8 cellular contexts compared by ENCODE assay signal in genomic region chr21:33541105-33541711, GRCh38. TPM values are rescaled to one million over a fixed set of nuclear protein-coding genes. Genes with fewer than 3 reads are reported as not detected.
DNase-seq lines count a peak whose midpoint lies in the region; ATAC-seq, FAIRE-seq and TF ChIP-seq lines count a peak whose summit lies in the region.

No MANE protein-coding gene starts in this region.

- WGBS in upper lobe of left lung, 2 donors = 45 to 51% methylated on average over 19 of the region's 19 CpGs

- peak; percentile 38 for DNase-seq in NCI-H2227 (lab: John Stamatoyannopoulos, UW; ENCODE audit: unreplicated experiment)
- no peak for DNase-seq in NCI-H2227 treated with DMSO at 0.1 percent for 48 hours (lab: John Stamatoyannopoulos, UW)
- DNase-seq in OCI-M1 (lab: John Stamatoyannopoulos, UW) = peak; percentile 75
- DNase-seq in breast epithelium (ENCODE audit: low spot score in 2 of 2) = no peak
- DNase-seq in lung microvascular endothelial cell (ENCODE audit: low read depth in 2 of 2) = peak; percentile 32 to 34
- peak in 1 of 2 donors; percentile 58 for DNase-seq in upper lobe of left lung
- DNase-seq in GM12891 (ENCODE audit: insufficient read length, low spot score) = no peak

- H3K27me3 ChIP-seq in breast epithelium = no peaks in the 10 kb centered on the region
- no peaks in the 10 kb centered on the region for H3K27me3 ChIP-seq in upper lobe of left lung

- FAIRE-seq in GM12891 (lab: Jason Lieb, UNC) = no peak

- no peak for TF ChIP-seq EP300 in upper lobe of left lung (IDR thresholded peaks at IDR 0.05)

- H3K9me3 ChIP-seq in breast epithelium (no peaks in the 10 kb centered on the region), upper lobe of left lung (no peaks in the 10 kb centered on the region)

- ATAC-seq in upper lobe of left lung (ENCODE audit: low FRiP score in 2 of 2) (no peak), GM21528 (IDR thresholded peaks at IDR 0.05; ENCODE audit: low FRiP score, unreplicated experiment) (no peak)

- H3K4me3 ChIP-seq in breast epithelium (peak overlapping the region; percentile 66 to 78 (median 74)), upper lobe of left lung (peak overlapping the region in 3 of 4 donors; percentile 70 to 73 (median 70))

- intact Hi-C loops in breast epithelium (cut with DNase I; ENCODE audit: low total_unique reads) = no loop called here

- TF ChIP-seq POLR2A in breast epithelium (IDR thresholded peaks at IDR 0.05) = no peak
- no peak for TF ChIP-seq POLR2A in upper lobe of left lung (IDR thresholded peaks at IDR 0.05)
- no peak for TF ChIP-seq POLR2A in GM12891 (IDR thresholded peaks at IDR 0.05; ENCODE audit: low read depth, low read length)

- no peak for TF ChIP-seq CTCF in breast epithelium (IDR thresholded peaks at IDR 0.05)
- TF ChIP-seq CTCF in upper lobe of left lung (IDR thresholded peaks at IDR 0.05) = no peak

- H3K36me3 ChIP-seq in breast epithelium (no peaks in the 10 kb centered on the region), upper lobe of left lung (peaks cover 6 to 27% (median 16%) of the 10 kb centered on the region in 4 donors)

- H3K4me1 ChIP-seq in breast epithelium (no peaks in the 10 kb centered on the region), upper lobe of left lung (peaks cover 29 to 36% (median 33%) of the 10 kb centered on the region in 4 donors)

- H3K27ac ChIP-seq in breast epithelium = peak overlapping the region; percentile 99
- H3K27ac ChIP-seq in upper lobe of left lung = peak overlapping the region; percentile 94 to 99 (median 99)

TF ChIP-seq in GM12891, 5 proteins besides CTCF, POLR2A, EP300 and RAD21:
- TF ChIP-seq POU2F2 (IDR thresholded peaks at IDR 0.05; ENCODE audit: low read depth, low read length) = no peak
- no peak for TF ChIP-seq PAX5 (IDR thresholded peaks at IDR 0.05; ENCODE audit: insufficient read depth, low read length, severe bottlenecking)
- TF ChIP-seq POLR2AphosphoS5 (IDR thresholded peaks at IDR 0.05; ENCODE audit: low read depth, low read length) = no peak
- no peak for TF ChIP-seq SPI1 (IDR thresholded peaks at IDR 0.05; ENCODE audit: low read depth, low read length)
- TF ChIP-seq TAF1 (IDR thresholded peaks at IDR 0.05; ENCODE audit: low read depth, low read length) = no peak
TF ChIP-seq in GM12891: peak in this region for 0.

RNA-seq across cellular contexts. Expression of gene GART, which starts 0.7 kb away (rescaled TPM):
- total RNA-seq in breast epithelium (10 to 100 TPM; 80.6 to 90.8 (median 89.4) TPM), lung microvascular endothelial cell (42.5 and 45.2 TPM in 2 replicates), upper lobe of left lung (10 to 100 TPM; 55.9 to 89.8 (median 64.3) TPM)
- 44.0 TPM for polyA plus RNA-seq in GM12891 (2012; ENCODE audit: low read depth, missing spikeins)

RNA-seq across cellular contexts. Expression of gene SON, which starts 1.6 kb away (rescaled TPM):
- total RNA-seq in breast epithelium (100 to 1,000 TPM; 265 to 355 (median 330) TPM), lung microvascular endothelial cell (75.4 and 88.3 TPM in 2 replicates), upper lobe of left lung (1,000 to 10,000 TPM in 1 of 6 donors, 100 to 1,000 TPM in 5; 236 to 1,038 (median 307) TPM)
- 171 TPM for polyA plus RNA-seq in GM12891 (2012; ENCODE audit: low read depth, missing spikeins)

RNA-seq across cellular contexts. Expression of gene DONSON, which starts 47.3 kb away (rescaled TPM):
- 10 to 100 TPM in 1 of 3 donors, 1 to 10 TPM in 2; 6.6 to 10.1 (median 9.2) TPM for total RNA-seq in breast epithelium
- total RNA-seq in lung microvascular endothelial cell = 6.5 and 8.9 TPM in 2 replicates
- total RNA-seq in upper lobe of left lung = 10 to 100 TPM in 2 of 6 donors, 1 to 10 TPM in 4; 4.3 to 19.2 (median 6.3) TPM
- polyA plus RNA-seq in GM12891 (2012; ENCODE audit: low read depth, missing spikeins) = 16.9 TPM

RNA-seq across cellular contexts. Expression of gene DNAJC28, which starts 49.7 kb away (rescaled TPM):
- 1 to 10 TPM; 2.0 to 3.0 (median 2.2) TPM for total RNA-seq in breast epithelium
- total RNA-seq in lung microvascular endothelial cell = 0.99 and 1.1 TPM in 2 replicates
- total RNA-seq in upper lobe of left lung = 1 to 10 TPM in 5 of 6 donors, under 1 TPM in 1; 0.55 to 3.1 (median 1.6) TPM
- 0.35 TPM for polyA plus RNA-seq in GM12891 (2012; ENCODE audit: low read depth, missing spikeins)

Comparison
In these comparisons a context has a peak if more than half of its experiments do, and no peak if none do; other contexts are left out.
1. DNase-seq: peak in NCI-H2227 (single experiment), OCI-M1 (single experiment) and lung microvascular endothelial cell (2 of 2); none in NCI-H2227 treated with DMSO at 0.1 percent for 48 hours (single experiment), breast epithelium (0 of 2) and GM12891 (single experiment).